ENCODE assay signal across 8 cellular contexts in the genomic region with DNA sequence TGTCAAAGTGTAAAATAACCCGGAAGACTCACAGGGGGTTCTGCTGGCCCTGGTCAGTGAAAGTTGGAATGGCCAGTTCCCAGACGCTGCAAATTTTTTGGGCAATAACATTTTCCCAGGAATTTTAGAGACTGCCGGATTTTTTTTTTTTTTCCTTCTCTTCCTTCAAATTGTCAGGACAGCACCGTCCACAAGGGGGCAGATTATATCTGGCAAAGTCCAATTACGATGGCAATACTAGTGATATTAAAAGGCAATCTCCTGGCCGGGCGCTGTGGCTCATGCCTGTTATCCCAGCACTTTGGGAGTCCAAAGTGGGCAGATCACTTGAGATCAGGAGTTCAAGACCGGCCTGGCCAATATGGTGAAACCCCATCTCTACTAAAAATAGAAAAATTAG. TPM values are rescaled to one million over a fixed set of nuclear protein-coding genes. Genes with fewer than 3 reads are reported as not detected.
DNase-seq lines count a peak whose midpoint lies in the region; ATAC-seq, FAIRE-seq and TF ChIP-seq lines count a peak whose summit lies in the region.

No MANE protein-coding gene starts in this region.

- H3K36me3 ChIP-seq in kidney (ENCODE audit: control insufficient read depth in 1 of 2, insufficient read depth in 2 of 2, low read length in 2 of 2), result no peaks in the 10 kb centered on the region

- no peaks in the 10 kb centered on the region for H3K9me3 ChIP-seq in kidney (ENCODE audit: control insufficient read depth in 1 of 2, low read length in 2 of 2)

- no peak overlapping the region for H3K27ac ChIP-seq in C4-2B
- H3K27ac ChIP-seq in kidney (ENCODE audit: low read depth in 2 of 2, low read length in 2 of 2), result no peak overlapping the region

- H3K4me3 ChIP-seq in astrocyte of the spinal cord (ENCODE audit: low read depth, low read length), result no peak overlapping the region
- no peak overlapping the region for H3K4me3 ChIP-seq in kidney (ENCODE audit: low read length in 2 of 2)

- TF ChIP-seq CTCF in C4-2B (conservative IDR thresholded peaks at IDR 0.05), result peak; percentile 71
- peak; percentile 62 for TF ChIP-seq CTCF in GM13977 (IDR thresholded peaks at IDR 0.05; ENCODE audit: extremely low read depth, insufficient read depth, missing control alignments)
- TF ChIP-seq CTCF in astrocyte of the spinal cord (IDR thresholded peaks at IDR 0.05; ENCODE audit: low read depth, low read length), result peak; percentile 56
- TF ChIP-seq CTCF in kidney (IDR thresholded peaks at IDR 0.05; ENCODE audit: borderline replicate concordance, extremely low read depth, insufficient read depth), result peak; percentile 59

- DNase-seq in GM13977 (ENCODE audit: low spot score), result peak; percentile 60
- DNase-seq in NOMO-1 treated with DMSO at 0.1 percent for 48 hours (lab: John Stamatoyannopoulos, UW; ENCODE audit: unreplicated experiment), result peak; percentile 26
- peak; percentile 46 for DNase-seq in astrocyte of the spinal cord (ENCODE audit: low read depth, low spot score)
- DNase-seq in kidney, result no peak
- peak; percentile 11 for DNase-seq in stimulated activated naive CD4-positive, alpha-beta T cell treated with Interleukin-2 at 50 U/mL for 16 hours (lab: John Stamatoyannopoulos, UW)
- no peak for DNase-seq in GM19239 (ENCODE audit: insufficient read length, low spot score)

- in situ Hi-C loops in GM13977 (cut with MboI; ENCODE audit: low pct_unique_long_range_greater_than_20kb, low sequenced_read_pairs, unreplicated experiment) (no loop called here), astrocyte of the spinal cord (cut with HindIII; ENCODE audit: low sequenced_read_pairs) (no loop called here)

- FAIRE-seq in kidney (lab: Jason Lieb, UNC) (no peak), GM19239 (lab: Jason Lieb, UNC) (no peak)

- no peak for ATAC-seq in HG02798 (IDR thresholded peaks at IDR 0.05; ENCODE audit: poor library complexity, unreplicated experiment)

- H3K9ac ChIP-seq in kidney (ENCODE audit: low read length in 2 of 2), result no peak overlapping the region

- intact Hi-C loops in kidney (cut with DNase I), result no loop called here

- no peaks in the 10 kb centered on the region for H3K4me1 ChIP-seq in kidney (ENCODE audit: control insufficient read depth in 1 of 2, insufficient read depth in 1 of 2, low read depth in 1 of 2, low read length in 2 of 2)

RNA-seq across cellular contexts. Expression of a gene that starts 20.5 kb away (rescaled TPM):
- 224 TPM for total RNA-seq in kidney
- polyA plus RNA-seq in kidney (ENCODE audit: insufficient read depth, low read depth, low replicate concordance), result 850 TPM

Comparison
In these comparisons a context has a peak if more than half of its experiments do, and no peak if none do; other contexts are left out.
1. DNase-seq: peak in GM13977 (single experiment), NOMO-1 treated with DMSO at 0.1 percent for 48 hours (single experiment), astrocyte of the spinal cord (single experiment) and stimulated activated naive CD4-positive, alpha-beta T cell treated with Interleukin-2 at 50 U/mL for 16 hours (single experiment); none in kidney (single experiment) and GM19239 (single experiment).
2. Peak in every context shown above with its lines, with median percentiles within 50 percentile points of each other: CTCF ChIP-seq.